16 cellular contexts compared by ENCODE assay signal in genomic region chr3:31575448-31575847, GRCh38. TPM values are rescaled to one million over a fixed set of nuclear protein-coding genes. Genes with fewer than 3 reads are reported as not detected.
DNase-seq lines count a peak whose midpoint lies in the region; ATAC-seq and TF ChIP-seq lines count a peak whose summit lies in the region.
"Had no signal": no experiment of that assay in that cellular context is flagged by ENCODE, and none has a peak within 500 bp of the region (broad histone marks: within the 10 kb centered on the region; RNA-seq: fewer than 3 reads in every experiment).

No MANE protein-coding gene starts in this region.

- peak overlapping the region; percentile 67 for H3K27ac Mint-ChIP-seq in activated T-cell treated with anti-CD3 and anti-CD28 coated beads, Interleukin-2, amount 50 U/mL, for 24 hours
- H3K27ac Mint-ChIP-seq in activated naive CD8-positive, alpha-beta T cell treated with anti-CD3 and anti-CD28 coated beads, Interleukin-2, amount 10 ng/mL, durations not matched to agents 7 days and 5 days: peak overlapping the region; percentile 18
- H3K27ac Mint-ChIP-seq in stimulated activated naive B cell treated with anti-CD40 and anti-IgM and Interleukin-4, amounts not matched to agents 10 μg/mL and 1 μg/mL and 100 μg/mL, for 72 hours: peak overlapping the region; percentile 3
- H3K27ac Mint-ChIP-seq: mesothelial cell of epicardium; T-helper 2 cell treated with Interferon-gamma antibody and Interleukin-4, amounts not matched to agents 5 μg/mL and 100 μg/mL, for 36 hours had no signal

- peaks cover 54% of the 10 kb centered on the region for H3K36me3 Mint-ChIP-seq in activated T-cell treated with anti-CD3 and anti-CD28 coated beads, Interleukin-2, amount 50 U/mL, for 24 hours (ENCODE audit: low read depth)
- H3K36me3 Mint-ChIP-seq in activated naive CD8-positive, alpha-beta T cell treated with anti-CD3 and anti-CD28 coated beads, Interleukin-2, amount 10 ng/mL, durations not matched to agents 7 days and 5 days: peaks cover 30% of the 10 kb centered on the region
- H3K36me3 Mint-ChIP-seq in stimulated activated naive B cell treated with anti-CD40 and anti-IgM and Interleukin-4, amounts not matched to agents 10 μg/mL and 1 μg/mL and 100 μg/mL, for 72 hours: peaks cover 1 to 13% of the 10 kb centered on the region in 2 donors

- peaks cover 89% of the 10 kb centered on the region for H3K4me1 ChIP-seq in Loucy (ENCODE audit: insufficient read depth, low read length, poor library complexity, severe bottlenecking)

- peaks cover 97% of the 10 kb centered on the region for H3K79me2 ChIP-seq in Loucy (ENCODE audit: insufficient read depth, low read length)

- no peak for TF ChIP-seq CTCF in Loucy (conservative IDR thresholded peaks at IDR 0.05; ENCODE audit: low read length)

- POLR2A ChIA-PET in activated naive CD8-positive, alpha-beta T cell treated with anti-CD3 and anti-CD28 coated beads, Interleukin-2, amount 10 ng/mL, durations not matched to agents 7 days and 5 days (lab: Charles Lee): no interaction called here

- no peak for DNase-seq in activated T-cell treated with anti-CD3 and anti-CD28 coated beads, Interleukin-2, amount 50 U/mL, for 24 hours
- DNase-seq in activated T-cell treated with anti-CD3 and anti-CD28 coated beads for 4 hours (no peak), C1 segment of cervical spinal cord (lab: John Stamatoyannopoulos, UW) (no peak), cerebellum (ENCODE audit: low spot score) (no peak), NCI-H510A treated with DMSO at 0.1 percent for 48 hours (lab: John Stamatoyannopoulos, UW) (no peak)
- no peak for DNase-seq in activated naive CD8-positive, alpha-beta T cell treated with anti-CD3 and anti-CD28 coated beads, Interleukin-2, amount 10 ng/mL, durations not matched to agents 7 days and 5 days
- DNase-seq in stimulated activated naive B cell treated with anti-CD40 and anti-IgM and Interleukin-4, amounts not matched to agents 10 μg/mL and 1 μg/mL and 100 μg/mL, for 72 hours: no peak
- DNase-seq: MM.1S, NCI-H1694, OCI-M1, right cardiac atrium, upper lobe of right lung had no signal

- no peaks in the 10 kb centered on the region for H3K9me3 Mint-ChIP-seq in activated T-cell treated with anti-CD3 and anti-CD28 coated beads, Interleukin-2, amount 50 U/mL, for 24 hours
- H3K9me3 Mint-ChIP-seq in activated naive CD8-positive, alpha-beta T cell treated with anti-CD3 and anti-CD28 coated beads, Interleukin-2, amount 10 ng/mL, durations not matched to agents 7 days and 5 days: no peaks in the 10 kb centered on the region
- no peaks in the 10 kb centered on the region for H3K9me3 Mint-ChIP-seq in stimulated activated naive B cell treated with anti-CD40 and anti-IgM and Interleukin-4, amounts not matched to agents 10 μg/mL and 1 μg/mL and 100 μg/mL, for 72 hours
- H3K9me3 Mint-ChIP-seq: mesothelial cell of epicardium; T-helper 2 cell treated with Interferon-gamma antibody and Interleukin-4, amounts not matched to agents 5 μg/mL and 100 μg/mL, for 36 hours had no signal

- no peaks in the 10 kb centered on the region for H3K9me3 ChIP-seq in Loucy (ENCODE audit: insufficient read depth, low read depth, low read length)
- H3K9me3 ChIP-seq: upper lobe of right lung had no signal

- peaks cover 95% of the 10 kb centered on the region for H3K36me3 ChIP-seq in Loucy (ENCODE audit: insufficient read depth, low read length)

- peak overlapping the region; percentile 69 for H3K4me2 ChIP-seq in Loucy (ENCODE audit: low read depth, low read length, poor library complexity, severe bottlenecking)

- ATAC-seq in activated naive CD8-positive, alpha-beta T cell treated with anti-CD3 and anti-CD28 coated beads, Interleukin-2, amount 10 ng/mL, durations not matched to agents 7 days and 5 days (ENCODE audit: low read depth): peak; percentile 82
- no peak for ATAC-seq in stimulated activated naive B cell treated with anti-CD40 and anti-IgM and Interleukin-4, amounts not matched to agents 10 μg/mL and 1 μg/mL and 100 μg/mL, for 72 hours (replicated peaks)
- ATAC-seq: right cardiac atrium, upper lobe of right lung had no signal

- H3K4me1 Mint-ChIP-seq in activated T-cell treated with anti-CD3 and anti-CD28 coated beads, Interleukin-2, amount 50 U/mL, for 24 hours (ENCODE audit: low read depth): peaks cover 50% of the 10 kb centered on the region
- H3K4me1 Mint-ChIP-seq in activated naive CD8-positive, alpha-beta T cell treated with anti-CD3 and anti-CD28 coated beads, Interleukin-2, amount 10 ng/mL, durations not matched to agents 7 days and 5 days: peaks cover 28% of the 10 kb centered on the region
- peaks cover 26 to 41% of the 10 kb centered on the region in 2 donors for H3K4me1 Mint-ChIP-seq in stimulated activated naive B cell treated with anti-CD40 and anti-IgM and Interleukin-4, amounts not matched to agents 10 μg/mL and 1 μg/mL and 100 μg/mL, for 72 hours

- peak overlapping the region; percentile 32 for H3K4me3 ChIP-seq in Loucy (ENCODE audit: low read length, poor library complexity, severe bottlenecking)
- H3K4me3 ChIP-seq: coronary artery, upper lobe of right lung had no signal

- no peaks in the 10 kb centered on the region for H3K9me2 ChIP-seq in Loucy (replicated peaks; ENCODE audit: low read depth, low read length)

- H3K4me3 Mint-ChIP-seq in activated T-cell treated with anti-CD3 and anti-CD28 coated beads, Interleukin-2, amount 50 U/mL, for 24 hours: no peak overlapping the region
- peak overlapping the region; percentile 15 for H3K4me3 Mint-ChIP-seq in activated naive CD8-positive, alpha-beta T cell treated with anti-CD3 and anti-CD28 coated beads, Interleukin-2, amount 10 ng/mL, durations not matched to agents 7 days and 5 days
- H3K4me3 Mint-ChIP-seq in stimulated activated naive B cell treated with anti-CD40 and anti-IgM and Interleukin-4, amounts not matched to agents 10 μg/mL and 1 μg/mL and 100 μg/mL, for 72 hours: no peak overlapping the region
- H3K4me3 Mint-ChIP-seq: mesothelial cell of epicardium; T-helper 2 cell treated with Interferon-gamma antibody and Interleukin-4, amounts not matched to agents 5 μg/mL and 100 μg/mL, for 36 hours had no signal

- peaks cover 97% of the 10 kb centered on the region for H4K20me1 ChIP-seq in Loucy (ENCODE audit: insufficient read depth, low read length, poor library complexity, severe bottlenecking)

- H3K27me3 Mint-ChIP-seq in activated T-cell treated with anti-CD3 and anti-CD28 coated beads, Interleukin-2, amount 50 U/mL, for 24 hours: no peaks in the 10 kb centered on the region
- no peaks in the 10 kb centered on the region for H3K27me3 Mint-ChIP-seq in activated naive CD8-positive, alpha-beta T cell treated with anti-CD3 and anti-CD28 coated beads, Interleukin-2, amount 10 ng/mL, durations not matched to agents 7 days and 5 days
- no peaks in the 10 kb centered on the region for H3K27me3 Mint-ChIP-seq in stimulated activated naive B cell treated with anti-CD40 and anti-IgM and Interleukin-4, amounts not matched to agents 10 μg/mL and 1 μg/mL and 100 μg/mL, for 72 hours

- no peaks in the 10 kb centered on the region for H3K27me3 ChIP-seq in Loucy (ENCODE audit: insufficient read depth, low read length, poor library complexity, severe bottlenecking)
- H3K27me3 ChIP-seq: upper lobe of right lung had no signal

- H2AFZ ChIP-seq in Loucy (ENCODE audit: low read length): no peak overlapping the region

- H3F3A ChIP-seq in Loucy (ENCODE audit: low read depth): peaks cover 82% of the 10 kb centered on the region

- no peak overlapping the region for H3K9ac ChIP-seq in Loucy (ENCODE audit: low read depth, low read length, poor library complexity, severe bottlenecking)

RNA-seq across cellular contexts. Expression of gene STT3B, which starts 42.7 kb away (rescaled TPM):
- 100 to 1,000 TPM; 123 to 131 TPM for total RNA-seq in activated naive CD8-positive, alpha-beta T cell treated with anti-CD3 and anti-CD28 coated beads, Interleukin-2, amount 10 ng/mL, durations not matched to agents 7 days and 5 days
- 95.2 TPM for total RNA-seq in cerebellum

Comparison
In these comparisons a context has a peak if more than half of its experiments do, and no peak if none do; other contexts are left out.
1. H3K27ac Mint-ChIP-seq: peak in every context shown above with its lines; median percentile 67 in activated T-cell treated with anti-CD3 and anti-CD28 coated beads, Interleukin-2, amount 50 U/mL, for 24 hours; 18 in activated naive CD8-positive, alpha-beta T cell treated with anti-CD3 and anti-CD28 coated beads, Interleukin-2, amount 10 ng/mL, durations not matched to agents 7 days and 5 days; 3 in stimulated activated naive B cell treated with anti-CD40 and anti-IgM and Interleukin-4, amounts not matched to agents 10 μg/mL and 1 μg/mL and 100 μg/mL, for 72 hours.